8 cellular contexts compared by ENCODE assay signal in genomic region chr6:87701676-87702588, GRCh38. TPM values are rescaled to one million over a fixed set of nuclear protein-coding genes. Genes with fewer than 3 reads are reported as not detected.
DNase-seq lines count a peak whose midpoint lies in the region; ATAC-seq and TF ChIP-seq lines count a peak whose summit lies in the region.

Gene AKIRIN2, minus strand, starts transcription at chr6:87702233. Its CDS starts 549 bp downstream, at chr6:87701684.

- peaks cover 47% of the 10 kb centered on the region for H3K36me3 Mint-ChIP-seq in activated T-cell treated with anti-CD3 and anti-CD28 coated beads, Interleukin-2, amount 50 U/mL, for 24 hours (ENCODE audit: low read depth)

- peak; percentile 99 for DNase-seq in DMS153 treated with DMSO at 0.1 percent for 48 hours (lab: John Stamatoyannopoulos, UW; ENCODE audit: unreplicated experiment)
- DNase-seq in KBM-7: peak; percentile 100
- DNase-seq in activated T-cell treated with anti-CD3 and anti-CD28 coated beads, Interleukin-2, amount 50 U/mL, for 24 hours: peak; percentile 98
- peak; percentile 96 for DNase-seq in epithelial cell of proximal tubule (ENCODE audit: low read depth)
- DNase-seq in mucosa of gallbladder (ENCODE audit: low spot score): peak; percentile 98
- DNase-seq in stimulated activated CD8-positive, alpha-beta memory T cell treated with anti-CD3 and anti-CD28 coated beads, Interleukin-4, amount 100 ng/mL, for 4 hours (ENCODE audit: low read depth in 2 of 2, low spot score in 1 of 2): peak; percentile 92 to 94

- in situ Hi-C loops in KBM-7 (cut with MboI; ENCODE audit: low pct_unique_long_range_greater_than_20kb, low sequenced_read_pairs): no loop called here

- peak within 1 kb of the TSS; percentile 95 for H3K4me3 ChIP-seq in epithelial cell of proximal tubule (ENCODE audit: low read depth, low read length)

- ATAC-seq in GM21717 (IDR thresholded peaks at IDR 0.05; ENCODE audit: unreplicated experiment): peak; percentile 68

- no peak for TF ChIP-seq CTCF in epithelial cell of proximal tubule (conservative IDR thresholded peaks at IDR 0.05; ENCODE audit: low read depth, low read length)

- H3K27ac Mint-ChIP-seq in activated T-cell treated with anti-CD3 and anti-CD28 coated beads, Interleukin-2, amount 50 U/mL, for 24 hours: peak within 1 kb of the TSS; percentile 94

- H3K27me3 Mint-ChIP-seq in activated T-cell treated with anti-CD3 and anti-CD28 coated beads, Interleukin-2, amount 50 U/mL, for 24 hours: no peaks in the 10 kb centered on the region

- H3K9me3 Mint-ChIP-seq in activated T-cell treated with anti-CD3 and anti-CD28 coated beads, Interleukin-2, amount 50 U/mL, for 24 hours: no peaks in the 10 kb centered on the region

- peaks cover 50% of the 10 kb centered on the region for H3K4me1 Mint-ChIP-seq in activated T-cell treated with anti-CD3 and anti-CD28 coated beads, Interleukin-2, amount 50 U/mL, for 24 hours (ENCODE audit: low read depth)

- H3K4me3 Mint-ChIP-seq in activated T-cell treated with anti-CD3 and anti-CD28 coated beads, Interleukin-2, amount 50 U/mL, for 24 hours: peak within 1 kb of the TSS; percentile 90

TF ChIP-seq in PFSK-1, 5 proteins besides CTCF, POLR2A, EP300 and RAD21:
- TF ChIP-seq TAF1 (IDR thresholded peaks at IDR 0.05; ENCODE audit: borderline replicate concordance, insufficient read depth, low read length) (peak; percentile 95), SIN3A (IDR thresholded peaks at IDR 0.05; ENCODE audit: borderline replicate concordance, insufficient read depth, low read length) (peak; percentile 94; the same call in 1 of the 2 replicates), POLR2AphosphoS5 (IDR thresholded peaks at IDR 0.05; ENCODE audit: low read depth, low read length) (peak; percentile 94), FOXP2 (optimal IDR thresholded peaks at IDR 0.05; ENCODE audit: borderline replicate concordance, extremely low read depth, extremely low read length, insufficient read depth) (no peak)
- TF ChIP-seq, protein P1, sequence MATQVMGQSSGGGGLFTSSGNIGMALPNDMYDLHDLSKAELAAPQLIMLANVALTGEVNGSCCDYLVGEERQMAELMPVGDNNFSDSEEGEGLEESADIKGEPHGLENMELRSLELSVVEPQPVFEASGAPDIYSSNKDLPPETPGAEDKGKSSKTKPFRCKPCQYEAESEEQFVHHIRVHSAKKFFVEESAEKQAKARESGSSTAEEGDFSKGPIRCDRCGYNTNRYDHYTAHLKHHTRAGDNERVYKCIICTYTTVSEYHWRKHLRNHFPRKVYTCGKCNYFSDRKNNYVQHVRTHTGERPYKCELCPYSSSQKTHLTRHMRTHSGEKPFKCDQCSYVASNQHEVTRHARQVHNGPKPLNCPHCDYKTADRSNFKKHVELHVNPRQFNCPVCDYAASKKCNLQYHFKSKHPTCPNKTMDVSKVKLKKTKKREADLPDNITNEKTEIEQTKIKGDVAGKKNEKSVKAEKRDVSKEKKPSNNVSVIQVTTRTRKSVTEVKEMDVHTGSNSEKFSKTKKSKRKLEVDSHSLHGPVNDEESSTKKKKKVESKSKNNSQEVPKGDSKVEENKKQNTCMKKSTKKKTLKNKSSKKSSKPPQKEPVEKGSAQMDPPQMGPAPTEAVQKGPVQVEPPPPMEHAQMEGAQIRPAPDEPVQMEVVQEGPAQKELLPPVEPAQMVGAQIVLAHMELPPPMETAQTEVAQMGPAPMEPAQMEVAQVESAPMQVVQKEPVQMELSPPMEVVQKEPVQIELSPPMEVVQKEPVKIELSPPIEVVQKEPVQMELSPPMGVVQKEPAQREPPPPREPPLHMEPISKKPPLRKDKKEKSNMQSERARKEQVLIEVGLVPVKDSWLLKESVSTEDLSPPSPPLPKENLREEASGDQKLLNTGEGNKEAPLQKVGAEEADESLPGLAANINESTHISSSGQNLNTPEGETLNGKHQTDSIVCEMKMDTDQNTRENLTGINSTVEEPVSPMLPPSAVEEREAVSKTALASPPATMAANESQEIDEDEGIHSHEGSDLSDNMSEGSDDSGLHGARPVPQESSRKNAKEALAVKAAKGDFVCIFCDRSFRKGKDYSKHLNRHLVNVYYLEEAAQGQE (IDR thresholded peaks at IDR 0.05; ENCODE audit: insufficient read depth in 1 of 2, low read depth in 2 of 2, low read length in 2 of 2): no peak

RNA-seq across cellular contexts. Expression of gene AKIRIN2, which starts in this region (rescaled TPM):
- 75.4 TPM for polyA plus RNA-seq in PFSK-1 (2012; ENCODE audit: insufficient read length, low read depth)
- total RNA-seq in epithelial cell of proximal tubule (23.6 and 25.0 TPM in 2 replicates), mucosa of gallbladder (43.1 TPM)

Comparison
In these comparisons a context has a peak if more than half of its experiments do, and no peak if none do; other contexts are left out.
1. Peak in every context shown above with its lines: DNase-seq, ATAC-seq and H3K4me3 ChIP-seq.